Comparison of ENCODE assay signal across 8 cellular contexts in the genomic region with DNA sequence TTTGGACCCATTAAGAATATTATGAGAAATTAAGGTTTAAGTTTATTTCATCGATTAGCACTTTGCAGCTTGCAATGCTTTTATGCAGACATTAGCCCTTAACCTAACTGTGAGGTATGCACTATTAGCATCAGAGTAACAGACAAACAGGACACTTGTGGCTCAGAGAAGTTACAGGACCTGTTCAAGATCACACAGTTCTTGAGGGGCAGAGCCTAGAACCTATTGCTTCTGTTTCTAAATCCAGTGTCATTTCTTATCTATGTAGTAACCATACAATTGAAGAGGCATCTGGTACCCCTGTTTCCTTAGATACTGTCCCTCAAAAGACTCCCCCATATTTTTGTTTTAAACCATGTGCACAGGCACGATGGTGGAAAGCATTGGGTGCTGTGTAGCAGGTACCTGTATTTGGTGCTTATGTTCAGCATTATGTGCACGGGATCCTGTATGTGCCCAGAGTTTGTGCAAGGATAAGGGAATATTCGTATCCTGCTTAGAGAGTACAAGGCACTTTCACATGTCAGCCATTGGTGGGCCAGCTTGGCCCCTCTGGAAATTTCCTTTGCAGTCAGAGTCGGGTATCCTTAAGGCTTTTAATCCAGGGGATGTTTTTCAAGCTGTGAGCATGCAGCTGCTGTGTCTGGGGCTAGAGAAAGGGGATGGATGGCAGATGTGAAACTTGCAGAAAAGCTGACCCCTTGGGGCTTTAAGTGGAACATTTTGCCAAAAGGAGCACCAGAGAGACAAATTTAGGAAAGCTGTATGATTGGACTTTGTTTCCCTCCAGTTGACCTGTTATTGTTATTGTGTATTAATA. TPM values are rescaled to one million over a fixed set of nuclear protein-coding genes. Genes with fewer than 3 reads are reported as not detected.
DNase-seq lines count a peak whose midpoint lies in the region; ATAC-seq and TF ChIP-seq lines count a peak whose summit lies in the region.

No MANE protein-coding gene starts in this region.

- TF ChIP-seq CTCF in AG09309 (IDR thresholded peaks at IDR 0.05; ENCODE audit: control insufficient read depth, insufficient read depth, low read depth, low read length, missing control alignments) (no peak), chondrocyte (IDR thresholded peaks at IDR 0.05) (peak; percentile 45)

- POLR2A ChIA-PET in naive thymus-derived CD8-positive, alpha-beta T cell (lab: Charles Lee), result interaction anchor here (0.6 to 15.8 kb wide), 26 partner anchors 12 to 472 kb away, joined by 3 to 697 read pairs (median 6); a partner anchor contains a TSS

- no peaks in the 10 kb centered on the region for H3K27me3 Mint-ChIP-seq in chondrocyte (ENCODE audit: low read depth)
- no peaks in the 10 kb centered on the region for H3K27me3 Mint-ChIP-seq in naive thymus-derived CD8-positive, alpha-beta T cell

- H3K4me3 Mint-ChIP-seq in chondrocyte (ENCODE audit: unreplicated experiment), result peak overlapping the region; percentile 84
- H3K4me3 Mint-ChIP-seq in naive thymus-derived CD8-positive, alpha-beta T cell, result peak overlapping the region; percentile 84 to 99 (median 95)

- DNase-seq in AG09309 (ENCODE audit: low read depth) (no peak), chondrocyte (ENCODE audit: low spot score) (no peak), COLO829 (ENCODE audit: low spot score) (no peak), SIG-M5 (lab: John Stamatoyannopoulos, UW) (no peak), COR-L47 (lab: John Stamatoyannopoulos, UW) (no peak)
- no peak for DNase-seq in Jurkat, Clone E6-1 (ENCODE audit: low read depth, low spot score)
- DNase-seq in naive thymus-derived CD8-positive, alpha-beta T cell, result peak in 1 of 10 donors; percentile 19

- H3K4me1 Mint-ChIP-seq in chondrocyte (ENCODE audit: low read depth), result peaks cover 60% of the 10 kb centered on the region
- peaks cover 40 to 67% (median 60%) of the 10 kb centered on the region in 4 donors for H3K4me1 Mint-ChIP-seq in naive thymus-derived CD8-positive, alpha-beta T cell

- H3K4me3 ChIP-seq in AG09309 (ENCODE audit: control insufficient read depth, low read depth, low read length), result peak overlapping the region; percentile 89
- peak overlapping the region; percentile 60 for H3K4me3 ChIP-seq in Jurkat, Clone E6-1 (ENCODE audit: low read length)

- H3K9me3 Mint-ChIP-seq in chondrocyte (ENCODE audit: low read depth), result no peaks in the 10 kb centered on the region
- H3K9me3 Mint-ChIP-seq in naive thymus-derived CD8-positive, alpha-beta T cell, result no peaks in the 10 kb centered on the region

- H3K36me3 Mint-ChIP-seq in chondrocyte (ENCODE audit: low read depth), result peaks cover 15% of the 10 kb centered on the region
- H3K36me3 Mint-ChIP-seq in naive thymus-derived CD8-positive, alpha-beta T cell, result peaks cover 12 to 48% (median 36%) of the 10 kb centered on the region in 3 donors

- no peak for ATAC-seq in naive thymus-derived CD8-positive, alpha-beta T cell
- ATAC-seq in GM21737 (IDR thresholded peaks at IDR 0.05; ENCODE audit: unreplicated experiment), result no peak

- H3K27ac Mint-ChIP-seq in chondrocyte (ENCODE audit: unreplicated experiment), result peak overlapping the region; percentile 86
- H3K27ac Mint-ChIP-seq in naive thymus-derived CD8-positive, alpha-beta T cell, result peak overlapping the region; percentile 87 to 100 (median 95)

RNA-seq across cellular contexts. Expression of a gene that starts 2.0 kb away (rescaled TPM):
- polyA plus RNA-seq in Jurkat, Clone E6-1 (2012; ENCODE audit: insufficient read depth, insufficient read length), result 11.9 TPM
- 88.6 to 96.6 TPM (median 88.8 TPM) in 3 replicates for total RNA-seq in chondrocyte
- 100 to 1,000 TPM; 537 to 573 TPM for total RNA-seq in naive thymus-derived CD8-positive, alpha-beta T cell
- polyA plus RNA-seq in naive thymus-derived CD8-positive, alpha-beta T cell, result 100 to 1,000 TPM; 243 to 356 (median 307) TPM
